ENCODE assay signal across 5 cellular contexts in genomic region chr17:19030771-19031451, GRCh38. TPM values are rescaled to one million over a fixed set of nuclear protein-coding genes. Genes with fewer than 3 reads are reported as not detected.
DNase-seq lines count a peak whose midpoint lies in the region; ATAC-seq and TF ChIP-seq lines count a peak whose summit lies in the region.
"Not testable (repeated sequence)": the region's sequence is repeated elsewhere in the genome, so short reads cannot be mapped to it uniquely, and the experiment has no call there.
"Had no signal": no experiment of that assay in that cellular context is flagged by ENCODE, and none has a peak within 500 bp of the region (broad histone marks: within the 10 kb centered on the region; RNA-seq: fewer than 3 reads in every experiment).

No MANE protein-coding gene starts in this region.

- not testable (repeated sequence) for DNase-seq in PC-3, left colon, right lobe of liver, upper lobe of right lung

- BruUV-seq in PC-3 (replicated peaks; lab: Mats Ljungman, UMichigan) = not testable (repeated sequence)

- not testable (repeated sequence) for H3K9ac ChIP-seq in PC-3 (ENCODE audit: low read length)

- not testable (repeated sequence) for H3K79me2 ChIP-seq in PC-3 (ENCODE audit: low read length)

- ATAC-seq in PC-3 = peak; percentile 80
- ATAC-seq in left colon = peak; percentile 54
- ATAC-seq in right lobe of liver = peak; percentile 43 to 73 (median 68)
- peak; percentile 19 for ATAC-seq in upper lobe of right lung

- POLR2A ChIA-PET in PC-3 (lab: Charles Lee; ENCODE audit: unreplicated experiment) = not testable (repeated sequence)

- not testable (repeated sequence) for H4K20me1 ChIP-seq in PC-3 (ENCODE audit: low read length)

- H3K27me3 ChIP-seq in PC-3 (ENCODE audit: low read length); right lobe of liver; upper lobe of right lung: not testable (repeated sequence)

- not testable (repeated sequence) for H3K4me3 ChIP-seq in PC-3 (ENCODE audit: low read length); right lobe of liver; upper lobe of right lung

- 17% methylated on average over 1 of the region's 5 CpGs for WGBS in right lobe of liver (ENCODE audit: insufficient coverage, low coverage, low lambda C conversion rate, missing lambda C conversion rate)

- H2AFZ ChIP-seq in PC-3 (ENCODE audit: low read length) = not testable (repeated sequence)

- not testable (repeated sequence) for TF ChIP-seq CTCF in PC-3 (conservative IDR thresholded peaks at IDR 0.05; ENCODE audit: low read depth, low read length); right lobe of liver (IDR thresholded peaks at IDR 0.05); upper lobe of right lung (IDR thresholded peaks at IDR 0.05)

- not testable (repeated sequence) for H3K9me3 ChIP-seq in PC-3 (ENCODE audit: low read length); right lobe of liver; upper lobe of right lung

- CTCF ChIA-PET in PC-3 (lab: Charles Lee) = not testable (repeated sequence)

- not testable (repeated sequence) for H3K4me2 ChIP-seq in PC-3 (ENCODE audit: low read length)

- intact Hi-C loops in PC-3 (cut with micrococcal nuclease); left colon (cut with DNase I, micrococcal nuclease); right lobe of liver (cut with DNase I); upper lobe of right lung (cut with DNase I): not testable (repeated sequence)

- not testable (repeated sequence) for H3K9me2 ChIP-seq in PC-3 (replicated peaks; ENCODE audit: low read length)

- not testable (repeated sequence) for TF ChIP-seq POLR2A in right lobe of liver (IDR thresholded peaks at IDR 0.05)

- not testable (repeated sequence) for H3K4me1 ChIP-seq in PC-3 (ENCODE audit: insufficient read depth, low read length); right lobe of liver; upper lobe of right lung

- H3K36me3 ChIP-seq in PC-3 (ENCODE audit: low read depth, low read length); right lobe of liver; upper lobe of right lung: not testable (repeated sequence)

- H3F3A ChIP-seq in PC-3 (ENCODE audit: low read length, unreplicated experiment) = not testable (repeated sequence)

- not testable (repeated sequence) for H3K27ac ChIP-seq in PC-3 (ENCODE audit: low read length); right lobe of liver; upper lobe of right lung

RNA-seq across cellular contexts. Expression of gene GRAP, which starts 15.8 kb away (rescaled TPM):
- total RNA-seq in PC-3 (2014; rRNA removed) = not detected in 2 replicates
- total RNA-seq in left colon = 1 to 10 TPM in 1 of 2 donors, under 1 TPM in 1; 0.79 to 1.5 TPM
- 1 to 10 TPM; 2.6 to 6.1 (median 4.2) TPM for total RNA-seq in right lobe of liver
- 10.6 TPM for total RNA-seq in upper lobe of right lung
- total RNA-seq: Daoy had no signal

RNA-seq across cellular contexts. Expression of gene FAM83G, which starts 26.3 kb away (rescaled TPM):
- 0.26 and 4.7 TPM in 2 replicates for total RNA-seq in PC-3 (2014; rRNA removed)
- 10 to 100 TPM; 29.7 to 34.7 TPM for total RNA-seq in left colon
- total RNA-seq in right lobe of liver = 10 to 100 TPM; 10.1 to 41.7 (median 21.5) TPM
- total RNA-seq in upper lobe of right lung = 8.3 TPM

Comparison
In these comparisons a context has a peak if more than half of its experiments do, and no peak if none do; other contexts are left out.
1. ATAC-seq: peak in every context shown above with its lines; median percentile 80 in PC-3; 68 in right lobe of liver; 54 in left colon; 19 in upper lobe of right lung.